23 cellular contexts compared by ENCODE assay signal in the genomic region with DNA sequence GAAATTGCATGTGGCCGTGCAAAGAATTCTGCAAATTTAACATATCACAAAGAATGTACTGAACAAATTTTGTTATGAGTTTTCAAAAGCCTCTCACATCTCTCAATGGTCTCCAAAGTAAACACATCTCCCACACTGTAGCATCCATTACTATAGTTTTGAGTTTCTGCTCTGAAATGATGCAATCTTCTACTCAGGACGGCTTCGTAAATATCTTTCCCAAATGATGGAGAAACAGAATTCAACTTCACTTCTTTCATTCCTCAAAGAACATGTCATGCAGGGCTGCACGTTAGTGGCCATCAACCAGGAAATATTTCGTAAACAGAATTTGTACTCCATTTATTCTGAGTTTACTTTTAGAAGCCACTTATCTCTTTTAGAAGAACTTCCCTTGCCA. TPM values are rescaled to one million over a fixed set of nuclear protein-coding genes. Genes with fewer than 3 reads are reported as not detected.
A peak's percentile ranks its signal among the peaks of the same experiment; 100 is the strongest.
DNase-seq lines count a peak whose midpoint lies in the region; TF ChIP-seq lines count a peak whose summit lies in the region.
"Had no signal": no experiment of that assay in that cellular context is flagged by ENCODE, and none has a peak within 500 bp of the region (broad histone marks: within the 10 kb centered on the region; RNA-seq: fewer than 3 reads in every experiment).

No MANE protein-coding gene starts in this region.

- H3K36me3 Mint-ChIP-seq in Caco-2 (ENCODE audit: insufficient read depth, unreplicated experiment): no peaks in the 10 kb centered on the region

- no peaks in the 10 kb centered on the region for H3K27me3 Mint-ChIP-seq in Caco-2 (ENCODE audit: insufficient read depth, unreplicated experiment)
- H3K27me3 Mint-ChIP-seq: central memory CD8-positive, alpha-beta T cell had no signal

- H3K18ac ChIP-seq in mesendoderm (ENCODE audit: low read length): no peak overlapping the region

- CTCF ChIA-PET in A673 (lab: Charles Lee) (no interaction called here), Caco-2 (lab: Charles Lee) (no interaction called here)

- no CpG with 5 or more reads among the region's 5 CpGs for WGBS in mesendoderm (ENCODE audit: extremely low coverage, insufficient coverage, low lambda C conversion rate)

- H3K23ac ChIP-seq in mesendoderm (ENCODE audit: low read length): no peak overlapping the region

- H3K36me3 ChIP-seq in A673 (ENCODE audit: insufficient read depth, low read length, poor library complexity, severe bottlenecking) (no peaks in the 10 kb centered on the region), Caco-2 (ENCODE audit: control insufficient read depth, insufficient read depth, low read length) (no peaks in the 10 kb centered on the region), mesendoderm (ENCODE audit: control insufficient read depth, insufficient read depth, low read length) (no peaks in the 10 kb centered on the region)
- H3K36me3 ChIP-seq: thyroid gland had no signal

- no peaks in the 10 kb centered on the region for H3K79me2 ChIP-seq in mesendoderm (ENCODE audit: control insufficient read depth, insufficient read depth, low read length)

- H3K4me3 ChIP-seq in A673 (ENCODE audit: low read depth, low read length, poor library complexity, severe bottlenecking) (no peak overlapping the region), Caco-2 (ENCODE audit: low read depth, low read length) (no peak overlapping the region), cardiac fibroblast (replicated peaks in 1 of 2; ENCODE audit: low read depth in 2 of 2, low read length in 2 of 2) (no peak overlapping the region), mesendoderm (ENCODE audit: low read length) (no peak overlapping the region)
- H3K4me3 ChIP-seq: GM23338, lung, thyroid gland had no signal

- peak overlapping the region; percentile 78 for H3K27ac Mint-ChIP-seq in Caco-2 (ENCODE audit: unreplicated experiment)
- H3K27ac Mint-ChIP-seq: GM23338 had no signal

- H2BK5ac ChIP-seq in mesendoderm (ENCODE audit: low read length): no peak overlapping the region

- no TSS peak for BruUV-seq in A673 (replicated peaks; lab: Mats Ljungman, UMichigan)
- BruUV-seq in Caco-2 (replicated peaks; lab: Mats Ljungman, UMichigan): no TSS peak

- no peaks in the 10 kb centered on the region for H3K27me3 ChIP-seq in A673 (replicated peaks; ENCODE audit: insufficient read depth, low read depth, low read length, poor library complexity)
- H3K27me3 ChIP-seq in Caco-2 (replicated peaks; ENCODE audit: control insufficient read depth, insufficient read depth, low read length): no peaks in the 10 kb centered on the region
- no peaks in the 10 kb centered on the region for H3K27me3 ChIP-seq in mesendoderm (ENCODE audit: insufficient read depth, low read length, poor library complexity)
- H3K27me3 ChIP-seq: thyroid gland had no signal

- no peak overlapping the region for H3K9ac ChIP-seq in mesendoderm (ENCODE audit: low read length)

- peaks cover 54% of the 10 kb centered on the region for H3K4me1 ChIP-seq in A673 (ENCODE audit: insufficient read depth, low read length, poor library complexity, severe bottlenecking)
- H3K4me1 ChIP-seq in Caco-2: peaks cover 34% of the 10 kb centered on the region
- H3K4me1 ChIP-seq in mesendoderm (ENCODE audit: control insufficient read depth, low read depth, low read length): peaks cover 2% of the 10 kb centered on the region
- H3K4me1 ChIP-seq: thyroid gland had no signal

- peaks cover 36% of the 10 kb centered on the region for H3K4me1 Mint-ChIP-seq in Caco-2 (ENCODE audit: low read depth, unreplicated experiment)

- H3K9me3 Mint-ChIP-seq in Caco-2 (ENCODE audit: unreplicated experiment): peaks cover 12% of the 10 kb centered on the region

- no peak overlapping the region for H2AK5ac ChIP-seq in mesendoderm (ENCODE audit: low read length)

- no peak overlapping the region for H4K5ac ChIP-seq in mesendoderm (ENCODE audit: low read length)

- POLR2A ChIA-PET in A673 (lab: Charles Lee; ENCODE audit: low non-redundant PET): interaction anchor here (0.9 kb wide), 1 partner anchor 11 kb away, joined by 4 read pairs; no protein-coding TSS in a partner anchor
- POLR2A ChIA-PET in Caco-2 (lab: Charles Lee): no interaction called here

- intact Hi-C loops in A673 (cut with micrococcal nuclease; ENCODE audit: unreplicated experiment): no loop called here
- intact Hi-C loops in Caco-2 (cut with micrococcal nuclease; ENCODE audit: unreplicated experiment): no loop called here

- H4K8ac ChIP-seq in mesendoderm (ENCODE audit: low read depth, low read length): no peak overlapping the region

- H3K9me3 ChIP-seq in A673 (ENCODE audit: low read depth, low read length, poor library complexity, severe bottlenecking): peaks cover 14% of the 10 kb centered on the region
- H3K9me3 ChIP-seq in Caco-2: peaks cover 9% of the 10 kb centered on the region; the same call in 1 of the 2 replicates
- H3K9me3 ChIP-seq: thyroid gland had no signal

- H3K4me3 Mint-ChIP-seq in Caco-2 (ENCODE audit: unreplicated experiment): peak overlapping the region; percentile 54
- H3K4me3 Mint-ChIP-seq: GM23338 had no signal

- no peak overlapping the region for H3K4ac ChIP-seq in mesendoderm (ENCODE audit: low read depth, low read length)

- peak overlapping the region; percentile 32 for H2BK120ac ChIP-seq in mesendoderm (ENCODE audit: low read depth, low read length)

- peak overlapping the region; percentile 87 for H2BK15ac ChIP-seq in mesendoderm (replicated peaks; ENCODE audit: low read depth)

- TF ChIP-seq CTCF in A673 (conservative IDR thresholded peaks at IDR 0.05; ENCODE audit: low read depth, low read length): no peak
- TF ChIP-seq CTCF in Caco-2 (IDR thresholded peaks at IDR 0.05; ENCODE audit: insufficient read depth in 1 of 2, low read depth in 1 of 2, low read length in 1 of 2, severe bottlenecking in 1 of 2, unreplicated experiment in 1 of 2): no peak
- TF ChIP-seq CTCF in cardiac fibroblast (IDR thresholded peaks at IDR 0.05; ENCODE audit: low read depth, low read length): no peak

- no peak overlapping the region for H3K56ac ChIP-seq in mesendoderm (ENCODE audit: low read length)

- DNase-seq in A673 (ENCODE audit: low spot score) (no peak), Caco-2 (no peak), cardiac fibroblast (ENCODE audit: low read depth in 2 of 2) (peak; percentile 53 to 59), mesendoderm (no peak), midbrain (lab: John Stamatoyannopoulos, UW) (no peak), SKM-1 treated with dmso at 0.1 percent for 144 hours (lab: John Stamatoyannopoulos, UW; ENCODE audit: unreplicated experiment) (no peak), SKM-1 (lab: John Stamatoyannopoulos, UW; ENCODE audit: unreplicated experiment) (no peak), UCSD-AML1 (lab: John Stamatoyannopoulos, UW; ENCODE audit: unreplicated experiment) (no peak)
- DNase-seq: activated CD4-positive, alpha-beta T cell treated with anti-CD3 and anti-CD28 coated beads, Interleukin-2, amount 50 U/mL, for 1 hour; activated gamma-delta T cell treated with Interleukin-2 at 50 U/mL for 16 hours; amniotic stem cell; DMS79; effector memory CD4-positive, alpha-beta T cell; immature natural killer cell; KBM-7; NCI-H187; NCI-H2227 treated with DMSO at 0.1 percent for 48 hours; NCI-H774; stimulated activated naive CD4-positive, alpha-beta T cell treated with Interleukin-2 at 50 U/mL for 16 hours; thyroid gland had no signal

- H3K27ac ChIP-seq in A673 (ENCODE audit: low read depth, low read length, poor library complexity, severe bottlenecking) (peak overlapping the region; percentile 87), mesendoderm (ENCODE audit: low read depth, low read length) (no peak overlapping the region)
- H3K27ac ChIP-seq: thyroid gland had no signal

- no peaks in the 10 kb centered on the region for H3K79me1 ChIP-seq in mesendoderm (ENCODE audit: low read length)

- no peak overlapping the region for H3K4me2 ChIP-seq in mesendoderm (ENCODE audit: low read length)

RNA-seq across cellular contexts. Expression of a gene that starts 17.5 kb away (rescaled TPM):
- total RNA-seq in A673 (2021): 207 and 226 TPM in 2 replicates
- total RNA-seq in Caco-2 (2022): 22.4 and 30.8 TPM in 2 replicates
- 30.5 TPM for polyA plus RNA-seq in mesendoderm (2013, experiment 1 of 2)
- polyA plus RNA-seq in mesendoderm (2013, experiment 2 of 2): 30.1 TPM

Comparison
In these comparisons a context has a peak if more than half of its experiments do, and no peak if none do; other contexts are left out.
1. DNase-seq: peak in cardiac fibroblast (2 of 2); none in A673 (single experiment), Caco-2 (0 of 2), mesendoderm (single experiment), midbrain (single experiment), SKM-1 treated with dmso at 0.1 percent for 144 hours (single experiment), SKM-1 (single experiment) and UCSD-AML1 (single experiment).